1 cellular context compared by ENCODE assay signal in genomic region chr9:93095205-93096130, GRCh38.
A peak's percentile ranks its signal among the peaks of the same experiment; 100 is the strongest.
TF ChIP-seq lines count a peak whose summit lies in the region.

No MANE protein-coding gene starts in this region.

TF ChIP-seq in HepG2, 621 proteins besides CTCF, POLR2A, EP300 and RAD21 (continued from another document and continues in another):
- TF ChIP-seq ZNF609 (CRISPR knock-in tag; IDR thresholded peaks at IDR 0.05; ENCODE audit: borderline replicate concordance), result no peak
- 0 out of 2 replicates have a peak, but pooled peaks have one; percentile 57 for TF ChIP-seq ZC3H13 (CRISPR knock-in tag; IDR thresholded peaks at IDR 0.05)
- peak; percentile 41; the same call in 1 of the 2 replicates for TF ChIP-seq UBTF (CRISPR knock-in tag; IDR thresholded peaks at IDR 0.05)
- TF ChIP-seq ZNF646 (CRISPR knock-in tag; IDR thresholded peaks at IDR 0.05), result no peak
- peak; percentile 27 for TF ChIP-seq RBM39 (IDR thresholded peaks at IDR 0.05; ENCODE audit: low read depth, low read length, poor library complexity, severe bottlenecking)
- peak; percentile 56 for TF ChIP-seq HNRNPK (IDR thresholded peaks at IDR 0.05; ENCODE audit: low read depth, low read length, poor library complexity, severe bottlenecking)
- TF ChIP-seq PREB (CRISPR knock-in tag; IDR thresholded peaks at IDR 0.05), result no peak
- TF ChIP-seq KLF9 (CRISPR knock-in tag; IDR thresholded peaks at IDR 0.05; ENCODE audit: low read depth), result 0 out of 2 replicates have a peak, but pooled peaks have one; percentile 20
- TF ChIP-seq ATF4 (CRISPR knock-in tag; IDR thresholded peaks at IDR 0.05), result 0 out of 4 replicates have a peak, but pooled peaks of 1 of the 2 experiments have one; percentile 20
- TF ChIP-seq BORCS8-MEF2B (CRISPR knock-in tag; IDR thresholded peaks at IDR 0.05), result peak; percentile 52; the same call in 1 of the 2 replicates
- peak; percentile 30 for TF ChIP-seq AGO1 (IDR thresholded peaks at IDR 0.05; ENCODE audit: low read depth, low read length, poor library complexity, severe bottlenecking)
- TF ChIP-seq MED8 (CRISPR knock-in tag; IDR thresholded peaks at IDR 0.05; ENCODE audit: insufficient replicate concordance), result peak; percentile 55
- no peak for TF ChIP-seq NCOA1 (CRISPR knock-in tag; IDR thresholded peaks at IDR 0.05)
- 0 out of 2 replicates have a peak, but pooled peaks have one; percentile 27 for TF ChIP-seq HOXD1 (CRISPR knock-in tag; IDR thresholded peaks at IDR 0.05)
- peak; percentile 77 for TF ChIP-seq MAZ (IDR thresholded peaks at IDR 0.05; ENCODE audit: borderline replicate concordance, low read depth, low read length)
- TF ChIP-seq MAZ (CRISPR knock-in tag; IDR thresholded peaks at IDR 0.05; ENCODE audit: low read depth), result 0 out of 2 replicates have a peak, but pooled peaks have one; percentile 54
- TF ChIP-seq POGZ (CRISPR knock-in tag; IDR thresholded peaks at IDR 0.05), result peak; percentile 42; the same call in 1 of the 2 replicates
- TF ChIP-seq PAXIP1 (CRISPR knock-in tag; conservative IDR thresholded peaks at IDR 0.05), result peak; percentile 78
- 0 out of 2 replicates have a peak, but pooled peaks have one; percentile 16 for TF ChIP-seq SALL2 (CRISPR knock-in tag; IDR thresholded peaks at IDR 0.05)
- TF ChIP-seq ZNF883 (CRISPR knock-in tag; IDR thresholded peaks at IDR 0.05; ENCODE audit: not compliant biosample characterization), result peak; percentile 19
- TF ChIP-seq ZNF274 (CRISPR knock-in tag; IDR thresholded peaks at IDR 0.05), result peak; percentile 48; the same call in 1 of the 2 replicates
- TF ChIP-seq KDM3A (CRISPR knock-in tag; IDR thresholded peaks at IDR 0.05; ENCODE audit: low read depth), result peak; percentile 64; the same call in 1 of the 2 replicates
- peak; percentile 54 for TF ChIP-seq SRSF1 (optimal IDR thresholded peaks at IDR 0.05; ENCODE audit: low read depth, low read length)
- 0 out of 2 replicates have a peak, but pooled peaks have one; percentile 10 for TF ChIP-seq PPARG (CRISPR knock-in tag; conservative IDR thresholded peaks at IDR 0.05)
- TF ChIP-seq TFDP2 (CRISPR knock-in tag; IDR thresholded peaks at IDR 0.05), result peak; percentile 65
- peak; percentile 42; the same call in 1 of the 2 replicates for TF ChIP-seq SALL1 (CRISPR knock-in tag; IDR thresholded peaks at IDR 0.05)
- TF ChIP-seq CBX2 (IDR thresholded peaks at IDR 0.05; ENCODE audit: low read depth, low read length), result no peak
- TF ChIP-seq CBX2 (CRISPR knock-in tag; IDR thresholded peaks at IDR 0.05; ENCODE audit: low read depth), result no peak
- no peak for TF ChIP-seq ZNF674 (CRISPR knock-in tag; IDR thresholded peaks at IDR 0.05; ENCODE audit: low read depth)
- TF ChIP-seq NONO (IDR thresholded peaks at IDR 0.05), result no peak
- peak; percentile 73; the same call in 1 of the 2 replicates for TF ChIP-seq NONO (CRISPR knock-in tag; conservative IDR thresholded peaks at IDR 0.05)
- TF ChIP-seq MXI1 (IDR thresholded peaks at IDR 0.05; ENCODE audit: borderline replicate concordance, low read depth, low read length), result peak; percentile 32; the same call in 1 of the 3 replicates
- TF ChIP-seq ZNF24 (IDR thresholded peaks at IDR 0.05), result no peak
- TF ChIP-seq ZBTB43 (CRISPR knock-in tag; conservative IDR thresholded peaks at IDR 0.05), result 0 out of 2 replicates have a peak, but pooled peaks have one; percentile 23
